In the genomic region with DNA sequence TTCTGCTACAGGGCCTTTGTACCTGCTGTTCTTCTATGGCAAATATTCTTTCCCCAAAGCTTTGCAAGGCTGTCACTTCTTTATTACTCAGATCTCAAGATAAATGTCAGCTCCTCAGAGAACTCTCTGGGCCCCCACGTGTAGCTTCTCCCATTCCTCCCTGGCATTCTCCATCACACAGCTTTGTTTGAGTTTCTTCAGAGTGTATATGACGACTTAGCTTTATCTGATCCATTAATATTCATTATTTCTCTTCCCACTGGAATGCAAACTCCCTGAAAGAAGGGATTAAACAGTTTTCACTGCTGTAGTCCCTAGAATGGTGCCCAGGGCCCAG, we compare ENCODE assay signal across 26 cellular contexts.
DNase-seq lines count a peak whose midpoint lies in the region; ATAC-seq and TF ChIP-seq lines count a peak whose summit lies in the region.
"Had no signal": no experiment of that assay in that cellular context is flagged by ENCODE, and none has a peak within 500 bp of the region (broad histone marks: within the 10 kb centered on the region; RNA-seq: fewer than 3 reads in every experiment).

No MANE protein-coding gene starts in this region.

- no peaks in the 10 kb centered on the region for H3K9me3 Mint-ChIP-seq in activated naive CD4-positive, alpha-beta T cell treated with anti-CD3 and anti-CD28 coated beads, Interleukin-2, amount 50 U/mL, for 24 hours
- H3K9me3 Mint-ChIP-seq in IgD-negative memory B cell = no peaks in the 10 kb centered on the region
- H3K9me3 Mint-ChIP-seq in activated naive CD8-positive, alpha-beta T cell (ENCODE audit: low read depth) = no peaks in the 10 kb centered on the region
- no peaks in the 10 kb centered on the region for H3K9me3 Mint-ChIP-seq in stimulated activated naive CD8-positive, alpha-beta T cell treated with anti-CD3 and anti-CD28 coated beads, Interleukin-15, amount 100 ng/mL, for 72 hours
- H3K9me3 Mint-ChIP-seq: endodermal cell; naive thymus-derived CD8-positive, alpha-beta T cell; WTC11 had no signal

- no peaks in the 10 kb centered on the region for H3K36me3 ChIP-seq in right atrium auricular region
- H3K36me3 ChIP-seq: cardiac muscle cell, esophagus squamous epithelium, gastrocnemius medialis, left ventricle myocardium inferior, pancreas, spleen, stomach, tibial artery had no signal

- TF ChIP-seq CTCF in right atrium auricular region (IDR thresholded peaks at IDR 0.05) = no peak

- H3K27ac Mint-ChIP-seq in activated naive CD4-positive, alpha-beta T cell treated with anti-CD3 and anti-CD28 coated beads, Interleukin-2, amount 50 U/mL, for 24 hours = peak overlapping the region; percentile 8
- peak overlapping the region in 1 of 3 donors; percentile 7 for H3K27ac Mint-ChIP-seq in IgD-negative memory B cell
- peak overlapping the region; percentile 5 for H3K27ac Mint-ChIP-seq in activated naive CD8-positive, alpha-beta T cell
- no peak overlapping the region for H3K27ac Mint-ChIP-seq in stimulated activated naive CD8-positive, alpha-beta T cell treated with anti-CD3 and anti-CD28 coated beads, Interleukin-15, amount 100 ng/mL, for 72 hours
- H3K27ac Mint-ChIP-seq: endodermal cell, WTC11 had no signal

- DNase-seq in activated naive CD4-positive, alpha-beta T cell treated with anti-CD3 and anti-CD28 coated beads, Interleukin-2, amount 50 U/mL, for 16 hours = no peak
- DNase-seq in stimulated activated naive CD8-positive, alpha-beta T cell treated with anti-CD3 and anti-CD28 coated beads, Interleukin-15, amount 100 ng/mL, for 72 hours = no peak
- DNase-seq in SHP77 (lab: John Stamatoyannopoulos, UW) (no peak), right atrium auricular region (ENCODE audit: low spot score) (no peak)
- DNase-seq: cortex of kidney; esophagus squamous epithelium; gastrocnemius medialis; left ventricle myocardium inferior; naive thymus-derived CD8-positive, alpha-beta T cell; NCI-H1105; NCI-H2029 treated with DMSO at 0.1 percent for 48 hours; NCI-H226; NCI-H748 treated with DMSO at 0.1 percent for 48 hours; spleen; stimulated activated CD4-positive, alpha-beta T cell treated with anti-CD3 and anti-CD28 coated beads, Interleukin-4, amount 100 ng/mL, for 1 hour; stomach; T1000 had no signal

- no peak overlapping the region for H3K27ac ChIP-seq in right atrium auricular region
- H3K27ac ChIP-seq: cardiac muscle cell, esophagus squamous epithelium, gastrocnemius medialis, left ventricle myocardium inferior, pancreas, spleen, stomach, tibial artery had no signal

- peaks cover 0 to 16% of the 10 kb centered on the region in 2 donors for H3K4me1 ChIP-seq in right atrium auricular region

- H3K36me3 Mint-ChIP-seq in activated naive CD4-positive, alpha-beta T cell treated with anti-CD3 and anti-CD28 coated beads, Interleukin-2, amount 50 U/mL, for 24 hours = peaks cover 28% of the 10 kb centered on the region
- peaks cover 3% of the 10 kb centered on the region for H3K36me3 Mint-ChIP-seq in IgD-negative memory B cell
- H3K36me3 Mint-ChIP-seq in activated naive CD8-positive, alpha-beta T cell = peaks cover 20% of the 10 kb centered on the region
- H3K36me3 Mint-ChIP-seq: naive thymus-derived CD8-positive, alpha-beta T cell; WTC11 had no signal

- H3K27me3 ChIP-seq in right atrium auricular region = no peaks in the 10 kb centered on the region
- H3K27me3 ChIP-seq: esophagus squamous epithelium, gastrocnemius medialis, pancreas, tibial artery had no signal

- no peaks in the 10 kb centered on the region for H3K9me3 ChIP-seq in right atrium auricular region
- H3K9me3 ChIP-seq: esophagus squamous epithelium, gastrocnemius medialis, left ventricle myocardium inferior, pancreas, spleen, stomach, tibial artery had no signal

- peak overlapping the region; percentile 83 for H3K4me3 Mint-ChIP-seq in activated naive CD4-positive, alpha-beta T cell treated with anti-CD3 and anti-CD28 coated beads, Interleukin-2, amount 50 U/mL, for 24 hours
- peak overlapping the region in 3 of 4 donors; percentile 63 to 99 (median 84) for H3K4me3 Mint-ChIP-seq in IgD-negative memory B cell
- H3K4me3 Mint-ChIP-seq in activated naive CD8-positive, alpha-beta T cell = peak overlapping the region; percentile 86
- peak overlapping the region; percentile 95 to 96 for H3K4me3 Mint-ChIP-seq in stimulated activated naive CD8-positive, alpha-beta T cell treated with anti-CD3 and anti-CD28 coated beads, Interleukin-15, amount 100 ng/mL, for 72 hours
- H3K4me3 Mint-ChIP-seq: endodermal cell, WTC11 had no signal

- no peak for ATAC-seq in stimulated activated naive CD8-positive, alpha-beta T cell treated with anti-CD3 and anti-CD28 coated beads, Interleukin-15, amount 100 ng/mL, for 72 hours
- ATAC-seq: gastrocnemius medialis; naive thymus-derived CD8-positive, alpha-beta T cell; pancreas; SK-N-SH treated with all-trans-retinoic acid at 6 μM for 48 hours; WTC11 had no signal

- H3K4me3 ChIP-seq in right atrium auricular region = no peak overlapping the region
- H3K4me3 ChIP-seq: cardiac muscle cell, esophagus squamous epithelium, gastrocnemius medialis, left ventricle myocardium inferior, pancreas, spleen, stomach, tibial artery had no signal

- H3K4me1 Mint-ChIP-seq in activated naive CD4-positive, alpha-beta T cell treated with anti-CD3 and anti-CD28 coated beads, Interleukin-2, amount 50 U/mL, for 24 hours = peaks cover 64% of the 10 kb centered on the region
- peaks cover 47 to 55% (median 52%) of the 10 kb centered on the region in 3 donors for H3K4me1 Mint-ChIP-seq in IgD-negative memory B cell
- peaks cover 68% of the 10 kb centered on the region for H3K4me1 Mint-ChIP-seq in activated naive CD8-positive, alpha-beta T cell (ENCODE audit: low read depth)
- H3K4me1 Mint-ChIP-seq in stimulated activated naive CD8-positive, alpha-beta T cell treated with anti-CD3 and anti-CD28 coated beads, Interleukin-15, amount 100 ng/mL, for 72 hours = peaks cover 74% of the 10 kb centered on the region

- H3K27me3 Mint-ChIP-seq in activated naive CD4-positive, alpha-beta T cell treated with anti-CD3 and anti-CD28 coated beads, Interleukin-2, amount 50 U/mL, for 24 hours = no peaks in the 10 kb centered on the region
- no peaks in the 10 kb centered on the region for H3K27me3 Mint-ChIP-seq in IgD-negative memory B cell
- H3K27me3 Mint-ChIP-seq in activated naive CD8-positive, alpha-beta T cell = no peaks in the 10 kb centered on the region
- H3K27me3 Mint-ChIP-seq in stimulated activated naive CD8-positive, alpha-beta T cell treated with anti-CD3 and anti-CD28 coated beads, Interleukin-15, amount 100 ng/mL, for 72 hours = no peaks in the 10 kb centered on the region
- H3K27me3 Mint-ChIP-seq: naive thymus-derived CD8-positive, alpha-beta T cell had no signal

Comparison
In these comparisons a context has a peak if more than half of its experiments do, and no peak if none do; other contexts are left out.
1. H3K27ac Mint-ChIP-seq: peak in activated naive CD4-positive, alpha-beta T cell treated with anti-CD3 and anti-CD28 coated beads, Interleukin-2, amount 50 U/mL, for 24 hours (single experiment) and activated naive CD8-positive, alpha-beta T cell (single experiment); none in stimulated activated naive CD8-positive, alpha-beta T cell treated with anti-CD3 and anti-CD28 coated beads, Interleukin-15, amount 100 ng/mL, for 72 hours (0 of 2).
2. Peak in every context shown above with its lines, with median percentiles within 50 percentile points of each other: H3K4me3 Mint-ChIP-seq.